Comparison of ENCODE assay signal across 8 cellular contexts in genomic region chr6:118890997-118891790, GRCh38. TPM values are rescaled to one million over a fixed set of nuclear protein-coding genes. Genes with fewer than 3 reads are reported as not detected.
DNase-seq lines count a peak whose midpoint lies in the region; ATAC-seq and TF ChIP-seq lines count a peak whose summit lies in the region.

No MANE protein-coding gene starts in this region.

- H3K9me3 ChIP-seq in lower lobe of right lung, result no peaks in the 10 kb centered on the region
- H3K9me3 ChIP-seq in ovary, result no peaks in the 10 kb centered on the region

- peak; percentile 11 for ATAC-seq in HG02610 (IDR thresholded peaks at IDR 0.05; ENCODE audit: unreplicated experiment)
- ATAC-seq in lower lobe of right lung, result no peak

- H3K4me1 ChIP-seq in lower lobe of right lung (peaks cover 30% of the 10 kb centered on the region), ovary (ENCODE audit: insufficient read depth) (peaks cover 3% of the 10 kb centered on the region)

- H3K4me3 ChIP-seq in GM12865 (ENCODE audit: low read depth, low read length), result no peak overlapping the region
- no peak overlapping the region for H3K4me3 ChIP-seq in lower lobe of right lung
- no peak overlapping the region for H3K4me3 ChIP-seq in ovary

- TF ChIP-seq CTCF in GM12865 (IDR thresholded peaks at IDR 0.05; ENCODE audit: insufficient read depth, low read depth, low read length, missing control alignments), result no peak
- no peak for TF ChIP-seq CTCF in lower lobe of right lung (IDR thresholded peaks at IDR 0.05)
- no peak for TF ChIP-seq CTCF in ovary (IDR thresholded peaks at IDR 0.05)

- H3K27ac ChIP-seq in lower lobe of right lung (peak overlapping the region; percentile 22), ovary (peak overlapping the region in 1 of 2 donors; percentile 92)

- TF ChIP-seq EP300 in ovary (IDR thresholded peaks at IDR 0.05), result no peak

- TF ChIP-seq POLR2A in Raji (IDR thresholded peaks at IDR 0.05; ENCODE audit: insufficient read depth, low read depth, low read length) (peak; percentile 53; the same call in 1 of the 2 replicates), ovary (IDR thresholded peaks at IDR 0.05) (no peak)

- peak; percentile 51 for DNase-seq in GM12865 (ENCODE audit: low read depth)
- DNase-seq in lower lobe of right lung, result no peak
- no peak for DNase-seq in AG20443 (ENCODE audit: low spot score)
- no peak for DNase-seq in OCI-M2 (lab: John Stamatoyannopoulos, UW; ENCODE audit: unreplicated experiment)
- no peak for DNase-seq in NCI-H2196 (lab: John Stamatoyannopoulos, UW; ENCODE audit: unreplicated experiment)
- DNase-seq in ovary, result no peak

- H3K36me3 ChIP-seq in lower lobe of right lung, result no peaks in the 10 kb centered on the region
- H3K36me3 ChIP-seq in ovary, result no peaks in the 10 kb centered on the region

- H3K27me3 ChIP-seq in lower lobe of right lung (ENCODE audit: low read depth) (no peaks in the 10 kb centered on the region), ovary (no peaks in the 10 kb centered on the region)

- intact Hi-C loops in lower lobe of right lung (cut with DNase I) (no loop called here), ovary (cut with DNase I) (no loop called here)

- WGBS in ovary, 3 donors, result 88 to 92% (median 88%) methylated on average over 5 of the region's 5 CpGs

RNA-seq across cellular contexts. Expression of gene ASF1A, which starts 2.8 kb away (rescaled TPM):
- total RNA-seq in lower lobe of right lung, result 25.9 TPM
- total RNA-seq in ovary, result 10 to 100 TPM in 6 of 7 donors, 1 to 10 TPM in 1; 9.9 to 30.7 (median 23.9) TPM
- 10 to 100 TPM; 16.7 to 19.4 TPM for polyA plus RNA-seq in ovary

RNA-seq across cellular contexts. Expression of gene MCM9, which starts 43.8 kb away (rescaled TPM):
- total RNA-seq in lower lobe of right lung (23.6 TPM), ovary (10 to 100 TPM in 6 of 7 donors, 1 to 10 TPM in 1; 7.9 to 17.5 (median 11.6) TPM)
- polyA plus RNA-seq in ovary, result 1 to 10 TPM; 5.5 to 6.7 TPM
